In genomic region chr1:234729566-234729965, GRCh38 we compare ENCODE assay signal across 17 cellular contexts.
DNase-seq lines count a peak whose midpoint lies in the region; ATAC-seq and TF ChIP-seq lines count a peak whose summit lies in the region.
"Had no signal": no experiment of that assay in that cellular context is flagged by ENCODE, and none has a peak within 500 bp of the region (broad histone marks: within the 10 kb centered on the region; RNA-seq: fewer than 3 reads in every experiment).

No MANE protein-coding gene starts in this region.

- peak overlapping the region; percentile 83 for H3K27ac Mint-ChIP-seq in CD4-positive, alpha-beta T cell
- H3K27ac Mint-ChIP-seq in T-helper 17 cell, result peak overlapping the region; percentile 99
- no peak overlapping the region for H3K27ac Mint-ChIP-seq in endodermal cell

- H3K4me3 ChIP-seq in AG10803 (ENCODE audit: low read length) (no peak overlapping the region), endodermal cell (ENCODE audit: low read length) (no peak overlapping the region), heart right ventricle (no peak overlapping the region), psoas muscle (no peak overlapping the region)
- H3K4me3 ChIP-seq: mucosa of descending colon, ovary, tibial nerve had no signal

- no peak overlapping the region for H3K27ac ChIP-seq in CD4-positive, alpha-beta T cell (ENCODE audit: low read depth, low read length)
- H3K27ac ChIP-seq in endodermal cell (ENCODE audit: low read depth, low read length) (no peak overlapping the region), heart right ventricle (no peak overlapping the region), psoas muscle (no peak overlapping the region)
- H3K27ac ChIP-seq: ovary had no signal

- POLR2A ChIA-PET in CD4-positive, alpha-beta T cell (lab: Charles Lee), result interaction anchor here (1.1 kb wide), 1 partner anchor 118 kb away, joined by 3 read pairs; no protein-coding TSS in a partner anchor

- H3K4me1 ChIP-seq in endodermal cell (ENCODE audit: control insufficient read depth, insufficient read depth, low read length) (peaks cover 29% of the 10 kb centered on the region), heart right ventricle (peaks cover 30 to 68% (median 46%) of the 10 kb centered on the region in 9 donors), psoas muscle (peaks cover 34% of the 10 kb centered on the region)

- H3K36me3 ChIP-seq in endodermal cell (ENCODE audit: control insufficient read depth, insufficient read depth, low read length) (no peaks in the 10 kb centered on the region), heart right ventricle (no peaks in the 10 kb centered on the region), psoas muscle (ENCODE audit: insufficient read depth in 1 of 2, low read depth in 1 of 2) (no peaks in the 10 kb centered on the region)
- H3K36me3 ChIP-seq: ovary, tibial nerve had no signal

- WGBS in endodermal cell (ENCODE audit: insufficient coverage in 1 of 2, insufficient read length in 1 of 2), 2 experiments, result 93% methylated on average over 4 to 7 of the region's 7 CpGs
- 97 to 99% methylated on average over 7 of the region's 7 CpGs for WGBS in heart right ventricle, 2 donors
- WGBS in psoas muscle, 3 donors, result 77 to 92% (median 84%) methylated on average over 7 of the region's 7 CpGs

- H3K36me3 Mint-ChIP-seq in CD4-positive, alpha-beta T cell (ENCODE audit: low read depth), result no peaks in the 10 kb centered on the region
- H3K36me3 Mint-ChIP-seq in T-helper 17 cell (ENCODE audit: low read depth) (no peaks in the 10 kb centered on the region), endodermal cell (ENCODE audit: low read depth) (no peaks in the 10 kb centered on the region)

- H3K9me3 Mint-ChIP-seq in CD4-positive, alpha-beta T cell, result no peaks in the 10 kb centered on the region
- H3K9me3 Mint-ChIP-seq in endodermal cell, result no peaks in the 10 kb centered on the region
- H3K9me3 Mint-ChIP-seq: activated naive CD8-positive, alpha-beta T cell treated with anti-CD3 and anti-CD28 coated beads, Interleukin-2, amount 10 ng/mL, durations not matched to agents 7 days and 5 days; central memory CD8-positive, alpha-beta T cell; stimulated activated effector memory CD8-positive, alpha-beta T cell treated with anti-CD3 and anti-CD28 coated beads, Interleukin-12 subunit alpha, Interleukin-12 subunit beta, amount 100 ng/mL, for 72 hours had no signal

- no peaks in the 10 kb centered on the region for H3K27me3 ChIP-seq in CD4-positive, alpha-beta T cell (ENCODE audit: control insufficient read depth, insufficient read depth, low read length)
- H3K27me3 ChIP-seq in endodermal cell (ENCODE audit: control insufficient read depth, insufficient read depth, low read length, poor library complexity, severe bottlenecking) (no peaks in the 10 kb centered on the region), heart right ventricle (no peaks in the 10 kb centered on the region), psoas muscle (ENCODE audit: insufficient read depth in 3 of 3, low read length in 2 of 3) (no peaks in the 10 kb centered on the region)
- H3K27me3 ChIP-seq: ovary, tibial nerve had no signal

- intact Hi-C loops in CD4-positive, alpha-beta T cell (cut with DNase I, micrococcal nuclease), result loop anchor here in 1 of 2 experiments (10.0 kb wide), 1 partner anchor 195 kb away; no protein-coding TSS in a partner anchor
- intact Hi-C loops in heart right ventricle (cut with DNase I), result loop anchor here in 9 of 10 donors (5.0 to 10.0 kb wide), 16 partner anchors 33 to 348 kb away; partner anchors contain the start of gene IRF2BP2 (in 1 of the 9)
- intact Hi-C loops in psoas muscle (cut with DNase I), result loop anchor here (2.0 to 10.0 kb wide), 5 partner anchors 23 to 345 kb away; no protein-coding TSS in a partner anchor

- TF ChIP-seq CTCF in AG10803 (conservative IDR thresholded peaks at IDR 0.05; ENCODE audit: low read length) (no peak), endodermal cell (conservative IDR thresholded peaks at IDR 0.05) (no peak), heart right ventricle (IDR thresholded peaks at IDR 0.05) (no peak), psoas muscle (IDR thresholded peaks at IDR 0.05) (no peak)
- TF ChIP-seq CTCF in CD4-positive, alpha-beta T cell (IDR thresholded peaks at IDR 0.05), result no peak

- H3K4me3 Mint-ChIP-seq in CD4-positive, alpha-beta T cell, result no peak overlapping the region
- H3K4me3 Mint-ChIP-seq in T-helper 17 cell, result no peak overlapping the region
- H3K4me3 Mint-ChIP-seq in endodermal cell, result no peak overlapping the region
- H3K4me3 Mint-ChIP-seq: activated naive CD8-positive, alpha-beta T cell treated with anti-CD3 and anti-CD28 coated beads, Interleukin-2, amount 10 ng/mL, durations not matched to agents 7 days and 5 days; central memory CD8-positive, alpha-beta T cell had no signal

- peaks cover 80% of the 10 kb centered on the region for H3K4me1 Mint-ChIP-seq in CD4-positive, alpha-beta T cell (ENCODE audit: low read depth)
- peaks cover 45% of the 10 kb centered on the region for H3K4me1 Mint-ChIP-seq in T-helper 17 cell
- peaks cover 30% of the 10 kb centered on the region for H3K4me1 Mint-ChIP-seq in endodermal cell

- CTCF ChIA-PET in CD4-positive, alpha-beta T cell (lab: Charles Lee), result no interaction called here

- DNase-seq in AG10803 (ENCODE audit: low read depth), result peak; percentile 30
- no peak for DNase-seq in CD4-positive, alpha-beta T cell
- DNase-seq in T-helper 17 cell, result no peak
- DNase-seq in endodermal cell, result peak; percentile 29
- DNase-seq in heart right ventricle, result no peak
- DNase-seq in psoas muscle, result no peak
- DNase-seq: activated naive CD8-positive, alpha-beta T cell treated with anti-CD3 and anti-CD28 coated beads, Interleukin-2, amount 10 ng/mL, durations not matched to agents 7 days and 5 days; left colon; mucosa of descending colon; NCI-H2029 treated with DMSO at 0.1 percent for 48 hours; OCI-M1; ovary had no signal

- no peak overlapping the region for H3K9ac ChIP-seq in endodermal cell (ENCODE audit: extremely low read depth, low read length, poor library complexity, severe bottlenecking)

- ATAC-seq in CD4-positive, alpha-beta T cell (ENCODE audit: poor library complexity), result no peak
- ATAC-seq in T-helper 17 cell, result no peak
- ATAC-seq in heart right ventricle, result no peak
- ATAC-seq in HG02884 (IDR thresholded peaks at IDR 0.05; ENCODE audit: unreplicated experiment), result no peak
- no peak for ATAC-seq in HG03045 (IDR thresholded peaks at IDR 0.05; ENCODE audit: unreplicated experiment)
- ATAC-seq in psoas muscle, result no peak
- ATAC-seq: left colon; mucosa of descending colon; stimulated activated effector memory CD8-positive, alpha-beta T cell treated with anti-CD3 and anti-CD28 coated beads, Interleukin-12 subunit alpha, Interleukin-12 subunit beta, amount 100 ng/mL, for 72 hours had no signal

- no peaks in the 10 kb centered on the region for H3K9me3 ChIP-seq in CD4-positive, alpha-beta T cell (ENCODE audit: control insufficient read depth, low read length)
- no peaks in the 10 kb centered on the region for H3K9me3 ChIP-seq in T-helper 17 cell (ENCODE audit: control insufficient read depth, low read length, poor library complexity, severe bottlenecking)
- no peaks in the 10 kb centered on the region for H3K9me3 ChIP-seq in endodermal cell (ENCODE audit: control insufficient read depth, low read length)
- no peaks in the 10 kb centered on the region for H3K9me3 ChIP-seq in heart right ventricle
- H3K9me3 ChIP-seq in psoas muscle, result no peaks in the 10 kb centered on the region
- H3K9me3 ChIP-seq: mucosa of descending colon, ovary, tibial nerve had no signal

- no peaks in the 10 kb centered on the region for H3K27me3 Mint-ChIP-seq in CD4-positive, alpha-beta T cell
- H3K27me3 Mint-ChIP-seq in T-helper 17 cell (no peaks in the 10 kb centered on the region), endodermal cell (ENCODE audit: insufficient read depth) (peaks cover 2% of the 10 kb centered on the region)
- H3K27me3 Mint-ChIP-seq: activated naive CD8-positive, alpha-beta T cell treated with anti-CD3 and anti-CD28 coated beads, Interleukin-2, amount 10 ng/mL, durations not matched to agents 7 days and 5 days; central memory CD8-positive, alpha-beta T cell had no signal

Comparison
In these comparisons a context has a peak if more than half of its experiments do, and no peak if none do; other contexts are left out.
1. DNase-seq: peak in AG10803 (single experiment) and endodermal cell (single experiment); none in CD4-positive, alpha-beta T cell (0 of 10), T-helper 17 cell (0 of 3), heart right ventricle (0 of 2) and psoas muscle (0 of 2).